21 cellular contexts compared by ENCODE assay signal in the genomic region with DNA sequence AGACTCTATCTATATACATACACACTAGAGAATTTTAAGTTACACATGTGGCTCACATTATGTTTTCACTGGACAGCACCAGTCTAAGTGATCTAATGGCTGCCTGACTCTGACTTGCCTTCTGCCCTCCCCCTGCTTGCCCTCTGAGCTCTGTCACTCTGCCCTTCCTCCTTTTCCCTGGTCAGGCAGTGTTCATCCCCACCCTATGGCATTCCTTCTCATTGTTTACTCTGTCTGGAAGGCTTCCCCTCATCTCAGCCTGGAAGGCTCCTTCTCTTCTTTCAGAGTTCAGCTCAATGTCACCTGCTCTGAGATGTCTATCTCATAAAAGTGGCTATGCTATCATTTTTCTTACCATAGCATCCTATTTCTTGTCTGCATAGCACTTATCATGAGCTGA.
"Had no signal": no experiment of that assay in that cellular context is flagged by ENCODE, and none has a peak within 500 bp of the region (broad histone marks: within the 10 kb centered on the region; RNA-seq: fewer than 3 reads in every experiment).

No MANE protein-coding gene starts in this region.

- H3K4me2 ChIP-seq: neural progenitor cell had no signal

- H3K9ac ChIP-seq: neural progenitor cell had no signal

- H3K27ac Mint-ChIP-seq: immature natural killer cell; naive thymus-derived CD8-positive, alpha-beta T cell; neural progenitor cell; stimulated activated effector memory CD8-positive, alpha-beta T cell treated with anti-CD3 and anti-CD28 coated beads, Interleukin-12 subunit alpha, Interleukin-12 subunit beta, amount 100 ng/mL, for 72 hours; type B pancreatic cell had no signal

- H3K4me1 ChIP-seq: colonic mucosa, heart right ventricle, psoas muscle, right lobe of liver, suprapubic skin, thyroid gland had no signal

- H3K36me3 Mint-ChIP-seq: immature natural killer cell; naive thymus-derived CD8-positive, alpha-beta T cell; neural progenitor cell; stimulated activated effector memory CD8-positive, alpha-beta T cell treated with anti-CD3 and anti-CD28 coated beads, Interleukin-12 subunit alpha, Interleukin-12 subunit beta, amount 100 ng/mL, for 72 hours; type B pancreatic cell had no signal

- H3K27me3 ChIP-seq: colonic mucosa, gastrocnemius medialis, heart right ventricle, neural progenitor cell, right lobe of liver, suprapubic skin, thyroid gland had no signal

- H3K4me1 Mint-ChIP-seq: immature natural killer cell; naive thymus-derived CD8-positive, alpha-beta T cell; stimulated activated effector memory CD8-positive, alpha-beta T cell treated with anti-CD3 and anti-CD28 coated beads, Interleukin-12 subunit alpha, Interleukin-12 subunit beta, amount 100 ng/mL, for 72 hours had no signal

- H3K4me3 Mint-ChIP-seq: immature natural killer cell; naive thymus-derived CD8-positive, alpha-beta T cell; neural progenitor cell; stimulated activated effector memory CD8-positive, alpha-beta T cell treated with anti-CD3 and anti-CD28 coated beads, Interleukin-12 subunit alpha, Interleukin-12 subunit beta, amount 100 ng/mL, for 72 hours; type B pancreatic cell had no signal

- H3K9me3 ChIP-seq: colonic mucosa, gastrocnemius medialis, heart right ventricle, mucosa of descending colon, psoas muscle, right lobe of liver, suprapubic skin, thyroid gland had no signal

- ATAC-seq: gastrocnemius medialis; heart right ventricle; left cardiac atrium; mucosa of descending colon; naive thymus-derived CD8-positive, alpha-beta T cell; psoas muscle; right lobe of liver; stimulated activated effector memory CD8-positive, alpha-beta T cell treated with anti-CD3 and anti-CD28 coated beads, Interleukin-12 subunit alpha, Interleukin-12 subunit beta, amount 100 ng/mL, for 72 hours; stimulated activated naive CD8-positive, alpha-beta T cell treated with anti-CD3 and anti-CD28 coated beads, Interleukin-15, Interleukin-2, amounts not matched to agents 100 U/mL and 50 U/mL, for 24 hours had no signal

- H3K9me3 Mint-ChIP-seq: type B pancreatic cell had no signal

- DNase-seq: colonic mucosa; effector CD4-positive, alpha-beta T cell; gastrocnemius medialis; heart right ventricle; immature natural killer cell; kidney; left cardiac atrium; mucosa of descending colon; naive thymus-derived CD8-positive, alpha-beta T cell; nucleus accumbens; psoas muscle; retina; right lobe of liver; stimulated activated CD4-positive, alpha-beta T cell treated with anti-CD3 and anti-CD28 coated beads, Interleukin-4, amount 100 ng/mL, for 1 hour; stimulated activated CD8-positive, alpha-beta memory T cell treated with anti-CD3 and anti-CD28 coated beads, Interleukin-4, amount 100 ng/mL, for 48 hours; stimulated activated naive CD8-positive, alpha-beta T cell treated with anti-CD3 and anti-CD28 coated beads, Interleukin-15, Interleukin-2, amounts not matched to agents 100 U/mL and 50 U/mL, for 24 hours; thyroid gland had no signal

- H2AFZ ChIP-seq: neural progenitor cell had no signal

- H3K27ac ChIP-seq: colonic mucosa, gastrocnemius medialis, heart right ventricle, neural progenitor cell, psoas muscle, right lobe of liver, suprapubic skin, thyroid gland had no signal

- H3K36me3 ChIP-seq: colonic mucosa, gastrocnemius medialis, heart right ventricle, neural progenitor cell, right lobe of liver, suprapubic skin, thyroid gland had no signal

- H3K27me3 Mint-ChIP-seq: type B pancreatic cell had no signal

- H3K4me3 ChIP-seq: colonic mucosa, gastrocnemius medialis, heart right ventricle, mucosa of descending colon, neural progenitor cell, psoas muscle, right lobe of liver, suprapubic skin, thyroid gland had no signal
